Comparison of ENCODE assay signal across 24 cellular contexts in the genomic region with DNA sequence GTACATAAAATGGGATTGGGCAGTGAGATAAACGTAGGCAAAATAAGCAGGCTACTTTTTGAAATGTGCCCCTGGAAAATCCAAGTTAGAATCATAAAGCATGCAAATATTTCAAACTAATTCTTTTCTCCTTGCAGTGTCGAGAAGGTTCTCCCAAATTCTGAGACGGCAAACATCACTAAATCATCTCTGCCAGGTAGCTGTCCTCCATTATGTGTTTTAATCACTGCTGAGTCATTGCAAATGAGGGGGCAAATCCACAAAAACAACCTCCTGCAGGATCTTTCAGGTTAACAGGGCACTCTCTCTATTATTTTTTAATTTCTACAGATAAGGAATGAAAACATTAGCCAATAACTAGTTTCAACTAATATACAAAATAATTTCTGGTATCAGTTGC.
DNase-seq lines count a peak whose midpoint lies in the region; ATAC-seq and TF ChIP-seq lines count a peak whose summit lies in the region.
"Had no signal": no experiment of that assay in that cellular context is flagged by ENCODE, and none has a peak within 500 bp of the region (broad histone marks: within the 10 kb centered on the region; RNA-seq: fewer than 3 reads in every experiment).

No MANE protein-coding gene starts in this region.

- peaks cover 21% of the 10 kb centered on the region for H3K27me3 Mint-ChIP-seq in osteocyte (ENCODE audit: unreplicated experiment)

- no peaks in the 10 kb centered on the region for H3K9me3 ChIP-seq in endocrine pancreas (ENCODE audit: control insufficient read depth, low read length)
- H3K9me3 ChIP-seq: A549, Caco-2, SJSA1 had no signal

- DNase-seq in M059J (ENCODE audit: low read depth) (peak; percentile 7), NCI-H748 treated with DMSO at 0.1 percent for 48 hours (lab: John Stamatoyannopoulos, UW) (peak; percentile 40), osteocyte (ENCODE audit: extremely low spot score, unreplicated experiment) (peak; percentile 6), hippocampal formation (lab: John Stamatoyannopoulos, UW) (no peak), brain microvascular endothelial cell (no peak)
- DNase-seq: C1 segment of cervical spinal cord; Caco-2; CD8-positive, alpha-beta T cell; Kasumi-1; MV-4-11; NCI-H1694; NCI-H2029 treated with DMSO at 0.1 percent for 48 hours; NCI-H446 treated with DMSO at 0.1 percent for 48 hours; NCI-H526; NK-92 treated with Interleukin-12 subunit alpha and Interleukin-12 subunit beta, amount 100 ng/mL, for 24 hours; Right ventricle myocardium superior; RPMI8226; T-cell had no signal

- H3K27me3 ChIP-seq in endocrine pancreas (ENCODE audit: control insufficient read depth, insufficient read depth, low read length) (no peaks in the 10 kb centered on the region), brain microvascular endothelial cell (replicated peaks) (no peaks in the 10 kb centered on the region)

- in situ Hi-C loops in brain microvascular endothelial cell (cut with HindIII; ENCODE audit: low pct_ligation_motif_present, low sequenced_read_pairs) = no loop called here

- H3K9ac ChIP-seq in endocrine pancreas (ENCODE audit: control insufficient read depth, insufficient read depth, low read length) = no peak overlapping the region

- ATAC-seq in GM18498 (IDR thresholded peaks at IDR 0.05; ENCODE audit: unreplicated experiment) = no peak
- ATAC-seq: A549; CD8-positive, alpha-beta T cell; GM12878; HepG2; T-cell had no signal

- H3K36me3 ChIP-seq in endocrine pancreas (ENCODE audit: control insufficient read depth, insufficient read depth, low read length) (no peaks in the 10 kb centered on the region), brain microvascular endothelial cell (replicated peaks) (no peaks in the 10 kb centered on the region)
- H3K36me3 ChIP-seq: SJSA1 had no signal

- H3K4me3 Mint-ChIP-seq in osteocyte (ENCODE audit: unreplicated experiment) = no peak overlapping the region
- H3K4me3 Mint-ChIP-seq: CD8-positive, alpha-beta T cell; T-cell had no signal

- no peaks in the 10 kb centered on the region for H3K4me1 Mint-ChIP-seq in osteocyte (ENCODE audit: unreplicated experiment)
- H3K4me1 Mint-ChIP-seq: T-cell had no signal

- TF ChIP-seq CTCF in osteocyte (IDR thresholded peaks at IDR 0.05) = no peak
- no peak for TF ChIP-seq CTCF in brain microvascular endothelial cell (IDR thresholded peaks at IDR 0.05; ENCODE audit: low read depth, low read length, missing control alignments)

- H3K36me3 Mint-ChIP-seq in osteocyte (ENCODE audit: unreplicated experiment) = no peaks in the 10 kb centered on the region
- H3K36me3 Mint-ChIP-seq: CD8-positive, alpha-beta T cell; T-cell had no signal

- H3K27ac Mint-ChIP-seq in osteocyte (ENCODE audit: unreplicated experiment) = no peak overlapping the region
- H3K27ac Mint-ChIP-seq: CD8-positive, alpha-beta T cell; T-cell had no signal

- H3K27ac ChIP-seq in brain microvascular endothelial cell = no peak overlapping the region
- H3K27ac ChIP-seq: A549, SJSA1 had no signal

- H3K4me3 ChIP-seq in endocrine pancreas (ENCODE audit: control insufficient read depth, insufficient read depth, low read length) = peak overlapping the region; percentile 45
- H3K4me3 ChIP-seq in brain microvascular endothelial cell (ENCODE audit: low read depth, low read length) = no peak overlapping the region
- H3K4me3 ChIP-seq: A549, GM12878, SJSA1 had no signal

- H3K9me3 Mint-ChIP-seq in osteocyte (ENCODE audit: unreplicated experiment) = no peaks in the 10 kb centered on the region
- H3K9me3 Mint-ChIP-seq: CD8-positive, alpha-beta T cell; T-cell had no signal

- no peaks in the 10 kb centered on the region for H3K4me1 ChIP-seq in endocrine pancreas (ENCODE audit: control insufficient read depth, insufficient read depth, low read length)
- H3K4me1 ChIP-seq: A549, Caco-2, SJSA1 had no signal

Comparison
In these comparisons a context has a peak if more than half of its experiments do, and no peak if none do; other contexts are left out.
1. DNase-seq: peak in M059J (single experiment), NCI-H748 treated with DMSO at 0.1 percent for 48 hours (single experiment) and osteocyte (single experiment); none in hippocampal formation (0 of 2) and brain microvascular endothelial cell (single experiment).